Comparison of ENCODE assay signal across 22 cellular contexts in genomic region chr20:5044075-5044620, GRCh38. TPM values are rescaled to one million over a fixed set of nuclear protein-coding genes. Genes with fewer than 3 reads are reported as not detected.
DNase-seq lines count a peak whose midpoint lies in the region; FAIRE-seq and TF ChIP-seq lines count a peak whose summit lies in the region.
"Had no signal": no experiment of that assay in that cellular context is flagged by ENCODE, and none has a peak within 500 bp of the region (broad histone marks: within the 10 kb centered on the region; RNA-seq: fewer than 3 reads in every experiment).

No MANE protein-coding gene starts in this region.

- no peak overlapping the region for H2BK12ac ChIP-seq in mesenchymal stem cell (ENCODE audit: low read length in 2 of 2)

- H2BK15ac ChIP-seq in mesenchymal stem cell (ENCODE audit: low read depth, poor library complexity, severe bottlenecking), result peak overlapping the region; percentile 33

- no peak overlapping the region for H4K8ac ChIP-seq in mesenchymal stem cell (ENCODE audit: low read length)

- FAIRE-seq in GM12891 (lab: Jason Lieb, UNC), result no peak
- FAIRE-seq: D721Med, GM19239 had no signal

- WGBS in mesenchymal stem cell, result 96% methylated on average over 10 of the region's 10 CpGs

- H2AK5ac ChIP-seq in mesenchymal stem cell (ENCODE audit: low read length, severe bottlenecking), result no peak overlapping the region

- DNase-seq in NCI-H1417 (lab: John Stamatoyannopoulos, UW) (peak in 2 of 3 experiments; percentile 19 to 52), NCI-H1417 treated with DMSO at 0.1 percent for 48 hours (lab: John Stamatoyannopoulos, UW) (no peak), GM12891 (ENCODE audit: insufficient read length, low spot score) (no peak), NCI-H69 (lab: John Stamatoyannopoulos, UW) (peak; percentile 29), mesenchymal stem cell (no peak), substantia nigra (lab: John Stamatoyannopoulos, UW) (no peak), globus pallidus (ENCODE audit: low spot score) (no peak), cerebellar nuclear complex (lab: John Stamatoyannopoulos, UW) (no peak)
- DNase-seq: AML-193, GM23248, HCEC 1CT, IMR-90, NCI-H187, NCI-H446, NCI-H748 treated with DMSO at 0.1 percent for 48 hours, T-helper 2 cell had no signal

- H3K4ac ChIP-seq in mesenchymal stem cell (ENCODE audit: low read depth in 1 of 2, low read length in 2 of 2), result no peak overlapping the region

- H3K79me1 ChIP-seq in mesenchymal stem cell (replicated peaks; ENCODE audit: low read length, poor library complexity, severe bottlenecking), result no peaks in the 10 kb centered on the region

- H3K27ac ChIP-seq in mesenchymal stem cell (ENCODE audit: low read length, poor library complexity, severe bottlenecking) (no peak overlapping the region), substantia nigra (ENCODE audit: low read depth, low read length, poor library complexity, severe bottlenecking) (no peak overlapping the region)
- H3K27ac ChIP-seq: 22Rv1, C4-2B, GM23248, HL-60, SJSA1 had no signal

- H3K4me3 ChIP-seq in mesenchymal stem cell (ENCODE audit: insufficient read depth in 1 of 2, low read depth in 1 of 2, low read length in 2 of 2), result no peak overlapping the region
- H3K4me3 ChIP-seq: GM23248, SJSA1 had no signal

- no peak overlapping the region for H2BK120ac ChIP-seq in mesenchymal stem cell (ENCODE audit: low read depth, low read length)

- H3K4me1 ChIP-seq in mesenchymal stem cell (ENCODE audit: control insufficient read depth, insufficient read depth, low read depth, low read length), result peaks cover 4% of the 10 kb centered on the region
- H3K4me1 ChIP-seq: SJSA1 had no signal

- no peaks in the 10 kb centered on the region for H3K27me3 ChIP-seq in mesenchymal stem cell (ENCODE audit: control insufficient read depth in 1 of 2, insufficient read depth in 1 of 2, low read length in 2 of 2)

- H4K91ac ChIP-seq in mesenchymal stem cell (ENCODE audit: low read length), result no peak overlapping the region

- no peak overlapping the region for H3K18ac ChIP-seq in mesenchymal stem cell (ENCODE audit: low read depth in 1 of 2, low read length in 2 of 2)

- no peaks in the 10 kb centered on the region for H3K36me3 ChIP-seq in mesenchymal stem cell (ENCODE audit: control insufficient read depth in 1 of 2, insufficient read depth in 2 of 2, low read depth in 1 of 2, low read length in 2 of 2)
- H3K36me3 ChIP-seq: SJSA1 had no signal

- H3K9ac ChIP-seq in mesenchymal stem cell (ENCODE audit: low read length), result no peak overlapping the region
- H3K9ac ChIP-seq: GM23248 had no signal

- H2AFZ ChIP-seq in mesenchymal stem cell (ENCODE audit: low read depth, low read length), result no peak overlapping the region
- H2AFZ ChIP-seq: GM23248 had no signal

- TF ChIP-seq POLR2A in GM12891 (IDR thresholded peaks at IDR 0.05; ENCODE audit: low read depth, low read length), result no peak

- H3K23ac ChIP-seq in mesenchymal stem cell (ENCODE audit: low read length in 2 of 2), result no peak overlapping the region

- H2BK5ac ChIP-seq in mesenchymal stem cell (ENCODE audit: low read depth, low read length, poor library complexity, severe bottlenecking), result no peak overlapping the region

- no peaks in the 10 kb centered on the region for H3K9me3 ChIP-seq in mesenchymal stem cell (ENCODE audit: control insufficient read depth, low read length)
- H3K9me3 ChIP-seq: SJSA1 had no signal

- H3K14ac ChIP-seq in mesenchymal stem cell (ENCODE audit: low read length in 2 of 2), result no peak overlapping the region

- H3K4me2 ChIP-seq in mesenchymal stem cell (ENCODE audit: low read length, poor library complexity, severe bottlenecking), result no peak overlapping the region

TF ChIP-seq in GM12891, 5 proteins besides CTCF, POLR2A, EP300 and RAD21:
- no peak for TF ChIP-seq TAF1 (IDR thresholded peaks at IDR 0.05; ENCODE audit: low read depth, low read length)
- TF ChIP-seq SPI1 (IDR thresholded peaks at IDR 0.05; ENCODE audit: low read depth, low read length), result peak; percentile 19; the same call in 1 of the 2 replicates
- TF ChIP-seq POU2F2 (IDR thresholded peaks at IDR 0.05; ENCODE audit: low read depth, low read length), result no peak
- TF ChIP-seq PAX5 (IDR thresholded peaks at IDR 0.05; ENCODE audit: insufficient read depth, low read length, severe bottlenecking), result no peak

RNA-seq across cellular contexts. Expression of gene SLC23A2, which starts 42.8 kb away (rescaled TPM):
- 9.8 TPM for polyA plus RNA-seq in GM12891 (2012; ENCODE audit: low read depth, missing spikeins)
- 11.2 TPM for polyA plus RNA-seq in mesenchymal stem cell (2013, experiment 1 of 2)
- 11.0 TPM for polyA plus RNA-seq in mesenchymal stem cell (2013, experiment 2 of 2)

Comparison
In these comparisons a context has a peak if more than half of its experiments do, and no peak if none do; other contexts are left out.
1. DNase-seq: peak in NCI-H1417 (2 of 3) and NCI-H69 (single experiment); none in NCI-H1417 treated with DMSO at 0.1 percent for 48 hours (single experiment), GM12891 (single experiment), mesenchymal stem cell (single experiment), substantia nigra (0 of 49), globus pallidus (single experiment) and cerebellar nuclear complex (0 of 2).